ENCODE assay signal across 8 cellular contexts in the genomic region with DNA sequence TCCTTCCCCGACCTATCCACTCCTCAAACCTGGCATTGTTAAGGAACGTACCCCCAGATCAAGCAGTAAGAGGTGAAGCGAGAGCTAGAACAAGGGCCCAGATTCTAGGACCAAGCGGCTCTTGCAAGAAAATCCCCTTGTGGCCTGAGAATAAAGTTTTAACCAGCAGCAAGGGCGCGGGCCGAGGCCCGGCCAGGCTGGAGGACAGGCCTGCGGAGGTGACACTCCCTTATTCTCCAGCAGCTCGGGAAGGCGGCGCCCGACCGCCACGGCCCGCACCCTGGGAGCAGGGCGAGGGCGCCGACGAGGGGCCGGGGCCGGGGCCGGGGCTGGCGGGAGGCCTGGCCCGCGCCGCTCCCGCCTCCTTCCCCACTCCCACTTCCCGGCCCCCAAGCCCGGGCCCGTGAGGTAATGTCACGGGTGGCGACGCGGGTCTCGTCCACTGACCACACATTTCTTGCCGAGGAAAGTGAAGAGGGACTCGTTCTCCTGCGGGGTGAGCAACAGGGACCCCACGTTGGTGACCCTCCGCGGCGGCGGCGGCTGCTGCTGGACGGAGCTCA. TPM values are rescaled to one million over a fixed set of nuclear protein-coding genes. Genes with fewer than 3 reads are reported as not detected.
A peak's percentile ranks its signal among the peaks of the same experiment; 100 is the strongest.
DNase-seq lines count a peak whose midpoint lies in the region; ATAC-seq and TF ChIP-seq lines count a peak whose summit lies in the region.

No MANE protein-coding gene starts in this region.

- H3K27ac ChIP-seq in osteoblast (ENCODE audit: low read depth, low read length), result peak overlapping the region; percentile 87

- peaks cover 12 to 21% of the 10 kb centered on the region in 2 donors for H3K36me3 Mint-ChIP-seq in activated naive CD4-positive, alpha-beta T cell treated with anti-CD3 and anti-CD28 coated beads, Interleukin-2, amount 50 U/mL, for 72 hours

- no peaks in the 10 kb centered on the region for H3K9me3 ChIP-seq in osteoblast (ENCODE audit: low read depth, low read length)

- peak overlapping the region; percentile 92 for H2AFZ ChIP-seq in osteoblast (ENCODE audit: low read length)

- H3K27ac Mint-ChIP-seq in activated naive CD4-positive, alpha-beta T cell treated with anti-CD3 and anti-CD28 coated beads, Interleukin-2, amount 50 U/mL, for 72 hours, result peak overlapping the region; percentile 88 to 94

- H3K79me2 ChIP-seq in osteoblast (ENCODE audit: insufficient read depth, low read length), result peaks cover 49% of the 10 kb centered on the region

- H3K4me2 ChIP-seq in osteoblast (ENCODE audit: insufficient read depth, low read length), result peak overlapping the region; percentile 95

- H3K27me3 ChIP-seq in osteoblast (ENCODE audit: insufficient read depth, low read length), result no peaks in the 10 kb centered on the region

- peaks cover 47% of the 10 kb centered on the region for H4K20me1 ChIP-seq in osteoblast (ENCODE audit: insufficient read depth, low read length)

- DNase-seq in NK-92 treated with Interleukin-12 subunit alpha and Interleukin-12 subunit beta, amount 100 ng/mL, for 24 hours (lab: John Stamatoyannopoulos, UW), result peak; percentile 41
- DNase-seq in NK-92 (lab: John Stamatoyannopoulos, UW; ENCODE audit: unreplicated experiment) (no peak), NCI-H2171 (lab: John Stamatoyannopoulos, UW) (peak; percentile 32), Right ventricle myocardium inferior (ENCODE audit: missing footprints) (peak; percentile 80), osteoblast (ENCODE audit: insufficient read length, low spot score, missing footprints) (peak; percentile 80), kidney glomerular epithelial cell (lab: John Stamatoyannopoulos, UW) (no peak)
- DNase-seq in activated naive CD4-positive, alpha-beta T cell treated with anti-CD3 and anti-CD28 coated beads, Interleukin-2, amount 50 U/mL, for 72 hours (ENCODE audit: low spot score in 2 of 2), result peak in 1 of 2 donors; percentile 31

- H3K9me3 Mint-ChIP-seq in activated naive CD4-positive, alpha-beta T cell treated with anti-CD3 and anti-CD28 coated beads, Interleukin-2, amount 50 U/mL, for 72 hours, result no peaks in the 10 kb centered on the region

- intact Hi-C loops in Right ventricle myocardium inferior (cut with DNase I), result loop anchor here (2.0 to 5.0 kb wide), 3 partner anchors 36 to 213 kb away; partner anchors contain the start of gene IQUB

- peak; percentile 26 for ATAC-seq in HG02798 (IDR thresholded peaks at IDR 0.05; ENCODE audit: poor library complexity, unreplicated experiment)
- ATAC-seq in activated naive CD4-positive, alpha-beta T cell treated with anti-CD3 and anti-CD28 coated beads, Interleukin-2, amount 50 U/mL, for 72 hours, result peak; percentile 11 to 25
- peak; percentile 58 for ATAC-seq in Right ventricle myocardium inferior

- peak overlapping the region; percentile 90 for H3K4me3 ChIP-seq in osteoblast (ENCODE audit: insufficient read depth, low read length)

- no peaks in the 10 kb centered on the region for H3K36me3 ChIP-seq in osteoblast (ENCODE audit: insufficient read depth, low read length)

- peaks cover 18% of the 10 kb centered on the region for H3K4me1 ChIP-seq in osteoblast (ENCODE audit: insufficient read depth, low read length)

- TF ChIP-seq CTCF in osteoblast (IDR thresholded peaks at IDR 0.05; ENCODE audit: extremely low read depth, low read depth, low read length), result no peak

RNA-seq across cellular contexts. Expression of gene WASL, which starts 0.6 kb away (rescaled TPM):
- total RNA-seq in activated naive CD4-positive, alpha-beta T cell treated with anti-CD3 and anti-CD28 coated beads, Interleukin-2, amount 50 U/mL, for 72 hours, result 1 to 10 TPM; 5.3 to 7.8 TPM
- total RNA-seq in Right ventricle myocardium inferior (28.4 TPM), osteoblast (23.2 and 24.5 TPM in 2 replicates)

Comparison
In these comparisons a context has a peak if more than half of its experiments do, and no peak if none do; other contexts are left out.
1. DNase-seq: peak in NK-92 treated with Interleukin-12 subunit alpha and Interleukin-12 subunit beta, amount 100 ng/mL, for 24 hours (single experiment), NCI-H2171 (single experiment), Right ventricle myocardium inferior (single experiment) and osteoblast (single experiment); none in NK-92 (single experiment) and kidney glomerular epithelial cell (single experiment).
2. Peak in every context shown above with its lines, with median percentiles within 50 percentile points of each other: ATAC-seq.